Comparison of ENCODE assay signal across 8 cellular contexts in the genomic region with DNA sequence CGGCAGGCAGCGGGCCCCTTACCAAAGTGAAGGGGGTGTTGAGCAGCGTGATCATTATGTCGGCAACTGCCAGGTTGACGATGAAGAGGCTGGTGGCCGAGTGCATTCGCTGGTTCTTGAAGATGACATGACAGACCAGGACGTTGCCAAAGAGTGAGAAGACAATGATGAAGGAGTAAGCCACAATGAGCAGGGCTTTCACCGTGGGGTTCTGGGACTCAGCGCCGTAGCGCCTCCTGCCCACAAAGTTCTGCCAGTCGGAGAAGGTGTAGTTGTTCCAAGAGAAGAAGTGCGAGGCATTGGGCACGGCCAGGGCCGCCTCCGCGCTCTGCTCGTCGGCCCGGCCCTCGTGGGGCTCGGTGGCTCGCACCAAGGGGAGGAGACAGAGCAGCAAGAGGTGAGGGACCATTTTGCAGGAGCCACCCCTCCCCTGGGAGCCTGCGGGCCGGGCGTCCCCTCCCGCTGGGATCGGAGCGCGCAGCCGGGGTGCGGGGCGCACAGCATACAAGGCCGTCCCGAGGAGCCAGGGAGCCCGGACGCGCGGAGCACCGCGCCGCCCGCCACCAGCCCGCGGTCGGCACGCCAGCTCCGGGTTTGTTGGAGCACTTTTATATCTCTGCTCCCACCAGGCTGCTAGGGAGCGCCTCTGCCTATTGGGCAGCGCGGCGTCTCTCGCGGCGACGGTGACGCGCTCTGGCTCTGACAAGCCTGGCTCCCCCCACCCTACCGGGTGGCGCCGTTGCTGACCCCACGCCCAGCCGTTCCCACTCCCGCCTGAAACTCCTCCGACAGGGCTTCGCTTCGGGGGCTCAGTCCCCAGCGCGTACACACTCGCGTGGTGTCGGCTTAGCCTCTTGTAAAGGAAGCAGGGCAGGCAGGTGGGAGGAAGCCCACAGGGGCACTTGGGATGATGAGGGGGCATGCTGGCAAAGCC. TPM values are rescaled to one million over a fixed set of nuclear protein-coding genes. Genes with fewer than 3 reads are reported as not detected.
DNase-seq lines count a peak whose midpoint lies in the region; ATAC-seq and TF ChIP-seq lines count a peak whose summit lies in the region.

A gene (minus strand): TSS at position 581 of the 934 bp plus-strand sequence. CDS start 172 bp downstream, at position 409.

- H3K4me3 Mint-ChIP-seq in activated CD4-positive, alpha-beta memory T cell treated with anti-CD3 and anti-CD28 coated beads, Interleukin-2, amount 10 ng/mL, durations not matched to agents 7 days and 5 days: no peak within 1 kb of the TSS

- peaks cover 6% of the 10 kb centered on the region for H3K4me1 Mint-ChIP-seq in activated CD4-positive, alpha-beta memory T cell treated with anti-CD3 and anti-CD28 coated beads, Interleukin-2, amount 10 ng/mL, durations not matched to agents 7 days and 5 days

- H3K4me1 ChIP-seq in heart right ventricle (peaks cover 0 to 13% (median 6%) of the 10 kb centered on the region in 9 donors), colonic mucosa (no peaks in the 10 kb centered on the region)

- no peaks in the 10 kb centered on the region for H3K9me3 ChIP-seq in heart right ventricle
- H3K9me3 ChIP-seq in colonic mucosa: no peaks in the 10 kb centered on the region

- intact Hi-C loops in heart right ventricle (cut with DNase I): no loop called here
- intact Hi-C loops in colonic mucosa (cut with DNase I): no loop called here

- 1 to 2% methylated on average over 71 to 73 of the region's 73 CpGs for WGBS in heart right ventricle, 2 donors

- peak; percentile 44 for DNase-seq in GM13977 (ENCODE audit: low spot score)
- DNase-seq in SK-N-DZ (ENCODE audit: low spot score): peak; percentile 79
- peak in 1 of 2 donors; percentile 21 for DNase-seq in heart right ventricle
- DNase-seq in retinal pigment epithelial cell (ENCODE audit: low read depth): no peak
- no peak for DNase-seq in colonic mucosa
- no peak for DNase-seq in activated CD4-positive, alpha-beta memory T cell treated with anti-CD3 and anti-CD28 coated beads, Interleukin-2, amount 10 ng/mL, durations not matched to agents 7 days and 5 days
- no peak for DNase-seq in NK-92 (lab: John Stamatoyannopoulos, UW; ENCODE audit: unreplicated experiment)

- no peak within 1 kb of the TSS for H3K9ac ChIP-seq in colonic mucosa (ENCODE audit: low read depth in 2 of 2, low read length in 2 of 2)

- peaks cover 43% of the 10 kb centered on the region for H3K27me3 Mint-ChIP-seq in activated CD4-positive, alpha-beta memory T cell treated with anti-CD3 and anti-CD28 coated beads, Interleukin-2, amount 10 ng/mL, durations not matched to agents 7 days and 5 days

- no peak within 1 kb of the TSS for H3K27ac Mint-ChIP-seq in activated CD4-positive, alpha-beta memory T cell treated with anti-CD3 and anti-CD28 coated beads, Interleukin-2, amount 10 ng/mL, durations not matched to agents 7 days and 5 days

- CTCF ChIA-PET in activated CD4-positive, alpha-beta memory T cell treated with anti-CD3 and anti-CD28 coated beads, Interleukin-2, amount 10 ng/mL, durations not matched to agents 7 days and 5 days (lab: Charles Lee): no interaction called here

- ATAC-seq in heart right ventricle: peak; percentile 29 to 71 (median 58)
- no peak for ATAC-seq in HG03097 (IDR thresholded peaks at IDR 0.05; ENCODE audit: low FRiP score, unreplicated experiment)

- POLR2A ChIA-PET in activated CD4-positive, alpha-beta memory T cell treated with anti-CD3 and anti-CD28 coated beads, Interleukin-2, amount 10 ng/mL, durations not matched to agents 7 days and 5 days (lab: Charles Lee): no interaction called here

- H3K4me3 ChIP-seq in heart right ventricle: peak within 1 kb of the TSS; percentile 11 to 56 (median 48)
- H3K4me3 ChIP-seq in retinal pigment epithelial cell (ENCODE audit: low read length): peak within 1 kb of the TSS; percentile 48
- no peak within 1 kb of the TSS for H3K4me3 ChIP-seq in colonic mucosa

- TF ChIP-seq CTCF in GM13977 (IDR thresholded peaks at IDR 0.05; ENCODE audit: extremely low read depth, insufficient read depth, missing control alignments) (no peak), heart right ventricle (IDR thresholded peaks at IDR 0.05) (no peak), retinal pigment epithelial cell (conservative IDR thresholded peaks at IDR 0.05; ENCODE audit: low read depth, low read length) (no peak), colonic mucosa (IDR thresholded peaks at IDR 0.05) (no peak)

- H3K36me3 ChIP-seq in heart right ventricle: no peaks in the 10 kb centered on the region
- no peaks in the 10 kb centered on the region for H3K36me3 ChIP-seq in colonic mucosa

- H3K27me3 ChIP-seq in heart right ventricle: peaks cover 0 to 48% (median 40%) of the 10 kb centered on the region in 7 donors
- H3K27me3 ChIP-seq in colonic mucosa: peaks cover 25% of the 10 kb centered on the region

- H3K36me3 Mint-ChIP-seq in activated CD4-positive, alpha-beta memory T cell treated with anti-CD3 and anti-CD28 coated beads, Interleukin-2, amount 10 ng/mL, durations not matched to agents 7 days and 5 days (ENCODE audit: low read depth): peaks cover 4% of the 10 kb centered on the region

- no peaks in the 10 kb centered on the region for H3K9me3 Mint-ChIP-seq in activated CD4-positive, alpha-beta memory T cell treated with anti-CD3 and anti-CD28 coated beads, Interleukin-2, amount 10 ng/mL, durations not matched to agents 7 days and 5 days

- H3K27ac ChIP-seq in heart right ventricle: no peak within 1 kb of the TSS
- no peak within 1 kb of the TSS for H3K27ac ChIP-seq in colonic mucosa

- in situ Hi-C loops in GM13977 (cut with MboI; ENCODE audit: low pct_unique_long_range_greater_than_20kb, low sequenced_read_pairs, unreplicated experiment): no loop called here

RNA-seq across cellular contexts. Expression of the gene that starts here (rescaled TPM):
- 7.2 and 9.1 TPM in 2 replicates for polyA plus RNA-seq in SK-N-DZ (2014; cell fraction: cytosol; rRNA removed)
- polyA plus RNA-seq in SK-N-DZ (2014; cell fraction: nucleus; rRNA removed): 3.0 and 4.0 TPM in 2 replicates
- total RNA-seq in heart right ventricle (under 1 TPM in 7 of 10 donors, not detected in 3; 0.07 to 0.32 (median 0.13) TPM), colonic mucosa (under 1 TPM in 1 of 2 donors, not detected in 1; 0.13 TPM)
- polyA plus RNA-seq in heart right ventricle: under 1 TPM; 0.03 to 0.15 TPM
- total RNA-seq in activated CD4-positive, alpha-beta memory T cell treated with anti-CD3 and anti-CD28 coated beads, Interleukin-2, amount 10 ng/mL, durations not matched to agents 7 days and 5 days: under 1 TPM in 1 of 2 experiments, not detected in 1; 0.08 TPM

Comparison
In these comparisons a context has a peak if more than half of its experiments do, and no peak if none do; other contexts are left out.
1. Peak in ATAC-seq and H3K4me3 ChIP-seq in heart right ventricle; RNA of the gene not detected or under 1 TPM.
2. DNase-seq: peak in GM13977 (single experiment) and SK-N-DZ (single experiment); none in retinal pigment epithelial cell (single experiment), colonic mucosa (single experiment), activated CD4-positive, alpha-beta memory T cell treated with anti-CD3 and anti-CD28 coated beads, Interleukin-2, amount 10 ng/mL, durations not matched to agents 7 days and 5 days (single experiment) and NK-92 (single experiment).